ENCODE assay signal across 1 cellular context in genomic region chr11:49499117-49499516, GRCh38.
TF ChIP-seq lines count a peak whose summit lies in the region.

No MANE protein-coding gene starts in this region.

TF ChIP-seq in GM23338, 12 proteins besides CTCF, POLR2A, EP300 and RAD21 (continued from another document):
- no peak for TF ChIP-seq ZNF462 (CRISPR knock-in tag; IDR thresholded peaks at IDR 0.05)
- no peak for TF ChIP-seq ETS1 (IDR thresholded peaks at IDR 0.05)
- TF ChIP-seq EZH2 (IDR thresholded peaks at IDR 0.05; ENCODE audit: low read depth, unreplicated experiment) = no peak
